In the genomic region with DNA sequence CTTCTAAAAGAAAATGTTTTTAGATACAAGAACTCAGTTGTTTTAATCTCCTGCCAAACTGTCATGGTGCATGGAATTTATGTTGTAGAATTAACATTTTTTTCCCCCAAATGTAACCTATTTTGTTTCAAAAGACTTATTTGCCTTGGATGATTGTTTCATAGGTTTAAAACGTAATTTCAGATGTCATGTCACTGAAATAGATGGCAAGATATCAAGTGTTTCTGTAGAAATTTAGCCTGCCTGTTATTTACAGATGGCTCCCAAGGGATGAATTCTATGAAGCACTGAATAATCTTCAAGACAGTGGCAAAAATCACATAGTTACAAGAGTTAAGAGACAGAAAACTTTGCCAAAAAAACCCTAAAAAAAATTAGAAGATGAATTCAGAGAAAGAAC, we compare ENCODE assay signal across 27 cellular contexts.
"Had no signal": no experiment of that assay in that cellular context is flagged by ENCODE, and none has a peak within 500 bp of the region (broad histone marks: within the 10 kb centered on the region; RNA-seq: fewer than 3 reads in every experiment).

No MANE protein-coding gene starts in this region.

- ATAC-seq: naive thymus-derived CD8-positive, alpha-beta T cell; natural killer cell treated with Interleukin-12 subunit alpha and Interleukin-12 subunit beta and Interleukin-15 and Interleukin-18, amount 100 ng/mL, for 72 hours; psoas muscle; right cardiac atrium; right lobe of liver; stimulated activated effector memory CD8-positive, alpha-beta T cell treated with anti-CD3 and anti-CD28 coated beads, Interleukin-12 subunit alpha, Interleukin-12 subunit beta, amount 100 ng/mL, for 72 hours; stimulated activated naive B cell treated with anti-CD40 and anti-IgM and Interleukin-4, amounts not matched to agents 10 μg/mL and 1 μg/mL and 100 μg/mL, for 72 hours had no signal

- H3K36me3 ChIP-seq: neural progenitor cell, neutrophil, right lobe of liver, sigmoid colon, stomach, thoracic aorta, thyroid gland, tibial nerve, upper lobe of left lung, vagina had no signal

- H3K79me2 ChIP-seq: parathyroid adenoma had no signal

- H3K9ac ChIP-seq: neural progenitor cell, parathyroid adenoma had no signal

- H3K9me3 ChIP-seq: neutrophil, psoas muscle, right lobe of liver, sigmoid colon, stomach, thoracic aorta, thyroid gland, tibial nerve, upper lobe of left lung, vagina had no signal

- H3K27me3 ChIP-seq: neural progenitor cell, neutrophil, right lobe of liver, sigmoid colon, stomach, thyroid gland, tibial nerve, upper lobe of left lung, vagina had no signal

- H2AFZ ChIP-seq: neural progenitor cell, parathyroid adenoma had no signal

- DNase-seq: naive thymus-derived CD8-positive, alpha-beta T cell; nephron progenitor cell; nucleus accumbens; posterior cingulate gyrus; psoas muscle; right cardiac atrium; right lobe of liver; sigmoid colon; small intestine; stimulated activated CD4-positive, alpha-beta T cell treated with anti-CD3 and anti-CD28 coated beads, Interleukin-15, amount 100 ng/mL, for 24 hours; stimulated activated CD4-positive, alpha-beta T cell treated with anti-CD3 and anti-CD28 coated beads, Interleukin-2, amount 100 ng/mL, for 24 hours; stimulated activated CD4-positive, alpha-beta T cell treated with anti-CD3 and anti-CD28 coated beads, Interleukin-2, amount 100 ng/mL, for 48 hours; stimulated activated CD4-positive, alpha-beta T cell treated with anti-CD3 and anti-CD28 coated beads, Interleukin-4, amount 100 ng/mL, for 24 hours; stimulated activated naive B cell treated with anti-CD40 and anti-IgM and Interleukin-4, amounts not matched to agents 10 μg/mL and 1 μg/mL and 100 μg/mL, for 72 hours; stimulated activated naive CD4-positive, alpha-beta T cell treated with Interleukin-2 at 50 U/mL for 16 hours; stomach; thyroid gland; trophoblast cell; upper lobe of left lung had no signal

- H3K4me2 ChIP-seq: neural progenitor cell had no signal

- H3K4me1 ChIP-seq: neural progenitor cell, parathyroid adenoma, psoas muscle, right lobe of liver, sigmoid colon, stomach, thyroid gland, tibial nerve, upper lobe of left lung, vagina had no signal

- H3K27ac ChIP-seq: neural progenitor cell, neutrophil, parathyroid adenoma, psoas muscle, right lobe of liver, sigmoid colon, stomach, thoracic aorta, thyroid gland, tibial nerve, upper lobe of left lung, vagina had no signal

- H3K4me3 ChIP-seq: neural progenitor cell, psoas muscle, right lobe of liver, sigmoid colon, stomach, thoracic aorta, thyroid gland, tibial nerve, upper lobe of left lung, vagina had no signal
